In the genomic region with DNA sequence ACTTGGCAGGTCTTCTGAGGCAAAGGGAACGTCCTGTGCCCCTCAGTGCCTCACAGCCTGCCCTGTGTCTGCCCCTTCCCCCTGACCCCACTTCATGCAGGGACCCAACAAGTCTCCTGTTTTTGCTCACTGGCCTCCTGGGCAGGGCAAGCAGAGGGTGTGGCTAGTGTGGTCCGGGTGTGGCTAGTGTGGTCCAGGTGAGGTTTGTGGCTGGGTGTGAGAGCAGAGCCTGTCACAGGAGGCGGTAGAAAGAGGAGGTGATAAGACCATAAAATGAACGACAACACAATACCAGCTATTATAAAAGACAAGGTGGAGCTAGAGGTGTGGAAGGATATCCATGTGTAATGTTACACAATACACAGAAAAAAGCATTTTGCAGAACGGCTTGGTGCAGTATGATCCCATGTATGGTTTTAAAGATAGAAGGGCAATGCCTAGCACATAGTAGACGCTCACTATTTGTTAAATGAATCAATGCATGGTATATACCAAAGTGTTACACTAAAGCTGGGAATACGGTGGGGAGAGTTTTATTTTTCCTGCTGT, we compare ENCODE assay signal across 2 cellular contexts.
TF ChIP-seq lines count a peak whose summit lies in the region.

No MANE protein-coding gene starts in this region.

TF ChIP-seq in Ishikawa, 13 proteins besides CTCF, POLR2A, EP300 and RAD21:
- TF ChIP-seq EGR1 (IDR thresholded peaks at IDR 0.05) (no peak), CEBPB (IDR thresholded peaks at IDR 0.05) (0 out of 2 replicates have a peak, but pooled peaks have one; percentile 16)

TF ChIP-seq in H1, 55 proteins besides CTCF, POLR2A, EP300 and RAD21:
- TF ChIP-seq CREB1 (IDR thresholded peaks at IDR 0.05) (no peak), JUND (IDR thresholded peaks at IDR 0.05; ENCODE audit: low read length) (no peak), SRF (IDR thresholded peaks at IDR 0.05; ENCODE audit: low read depth, low read length) (no peak), CEBPB (IDR thresholded peaks at IDR 0.05; ENCODE audit: low read depth, low read length) (no peak), BRCA1 (IDR thresholded peaks at IDR 0.05; ENCODE audit: low read depth, low read length) (no peak), CHD1 (IDR thresholded peaks at IDR 0.05; ENCODE audit: low read depth, low read length) (no peak), BCL11A (IDR thresholded peaks at IDR 0.05; ENCODE audit: low read depth in 2 of 2, low read length in 2 of 2) (no peak)
